25 cellular contexts compared by ENCODE assay signal in the genomic region with DNA sequence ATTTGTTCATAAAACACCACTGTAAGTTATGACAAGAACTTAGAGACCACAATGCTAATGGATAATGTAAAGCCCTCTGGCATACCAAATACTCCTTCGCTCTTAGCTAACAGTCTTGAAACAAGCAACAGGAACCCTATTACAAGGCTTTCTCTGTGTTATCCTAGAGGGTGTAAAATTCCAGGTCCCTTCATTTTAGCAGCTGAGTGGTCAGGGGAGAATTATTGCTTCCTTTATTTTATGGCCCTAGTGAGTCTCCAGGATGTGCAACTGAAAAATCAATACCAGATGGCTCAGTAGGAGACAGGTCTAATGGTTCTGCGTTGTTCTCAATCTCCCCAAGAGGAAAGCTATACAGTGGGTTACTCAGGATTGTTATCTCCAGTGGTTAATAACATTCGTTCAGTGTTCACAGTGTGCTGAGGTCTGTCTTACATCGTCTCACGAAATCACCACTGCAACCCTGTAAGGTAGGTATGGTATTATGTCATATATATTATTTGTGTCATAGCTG.
DNase-seq lines count a peak whose midpoint lies in the region; ATAC-seq, FAIRE-seq and TF ChIP-seq lines count a peak whose summit lies in the region.
"Had no signal": no experiment of that assay in that cellular context is flagged by ENCODE, and none has a peak within 500 bp of the region (broad histone marks: within the 10 kb centered on the region; RNA-seq: fewer than 3 reads in every experiment).

No MANE protein-coding gene starts in this region.

- DNase-seq in AG08395 (ENCODE audit: low spot score): peak; percentile 5
- DNase-seq in NOMO-1 treated with dmso at 0.1 percent for 144 hours (lab: John Stamatoyannopoulos, UW; ENCODE audit: unreplicated experiment): peak; percentile 19
- DNase-seq in keratinocyte (ENCODE audit: low read depth, low spot score): no peak
- DNase-seq in activated CD4-positive, alpha-beta T cell treated with anti-CD3 and anti-CD28 coated beads, Interleukin-2, amount 50 U/mL, for 48 hours: no peak
- no peak for DNase-seq in activated T-cell treated with anti-CD3 and anti-CD28 coated beads, Interleukin-2, amount 50 U/mL, for 72 hours
- no peak for DNase-seq in AML-193 (lab: John Stamatoyannopoulos, UW)
- DNase-seq: ACHN; activated CD4-positive, CD25-positive, alpha-beta regulatory T cell; body of pancreas; CD8-positive, alpha-beta memory T cell; foreskin keratinocyte; MV-4-11; NCI-H226; Right ventricle myocardium superior; stimulated activated naive CD8-positive, alpha-beta T cell treated with anti-CD3 and anti-CD28 coated beads, Interleukin-15, Interleukin-2, amounts not matched to agents 100 U/mL and 50 U/mL, for 24 hours; transverse colon had no signal

- no peaks in the 10 kb centered on the region for H3K27me3 ChIP-seq in keratinocyte (ENCODE audit: control insufficient read depth, extremely low read depth, insufficient read depth, low read length)
- H3K27me3 ChIP-seq: body of pancreas, foreskin keratinocyte, right atrium auricular region, transverse colon had no signal

- no peaks in the 10 kb centered on the region for H3K4me1 Mint-ChIP-seq in activated T-cell treated with anti-CD3 and anti-CD28 coated beads, Interleukin-2, amount 50 U/mL, for 72 hours (ENCODE audit: low read depth)
- H3K4me1 Mint-ChIP-seq: CD8-positive, alpha-beta memory T cell had no signal

- CTCF ChIA-PET in HEK293 (lab: Yijun Ruan, JAX): no interaction called here

- no peaks in the 10 kb centered on the region for H3K27me3 Mint-ChIP-seq in activated T-cell treated with anti-CD3 and anti-CD28 coated beads, Interleukin-2, amount 50 U/mL, for 72 hours (ENCODE audit: low read depth)

- no peak overlapping the region for H3K4me3 Mint-ChIP-seq in activated T-cell treated with anti-CD3 and anti-CD28 coated beads, Interleukin-2, amount 50 U/mL, for 72 hours
- H3K4me3 Mint-ChIP-seq: activated naive CD8-positive, alpha-beta T cell; activated T-helper 1 cell treated with anti-CD3 and anti-CD28 coated beads, Interleukin-12 subunit alpha, Interleukin-12 subunit beta, Interleukin-2, Interleukin-4 antibody, amounts not matched to agents 30 ng/mL and 10 ng/mL and 1 ng/mL, durations not matched to agents 14 hours and 24 hours and 36 hours; CD8-positive, alpha-beta memory T cell; T-helper 2 cell treated with Interferon-gamma antibody and Interleukin-4, amounts not matched to agents 5 μg/mL and 100 μg/mL, for 36 hours had no signal

- no peak overlapping the region for H3K9ac ChIP-seq in keratinocyte (ENCODE audit: control insufficient read depth, extremely low read depth, insufficient read depth, low read length)

- POLR2A ChIA-PET in HEK293 (lab: Yijun Ruan, JAX): no interaction called here

- TF ChIP-seq CTCF in HEK293 (tag by site-specific recombination; IDR thresholded peaks at IDR 0.05) (no peak), keratinocyte (optimal IDR thresholded peaks at IDR 0.05 in 1 of 3, IDR thresholded peaks at IDR 0.05 in 1 of 3, conservative IDR thresholded peaks at IDR 0.05 in 1 of 3; ENCODE audit: extremely low read depth in 1 of 3, insufficient read depth in 2 of 3, low read length in 3 of 3) (no peak)

- H3K9me1 ChIP-seq in keratinocyte (ENCODE audit: control insufficient read depth, extremely low read depth, insufficient read depth, low read length): no peaks in the 10 kb centered on the region

- H3K36me3 ChIP-seq in HEK293 (ENCODE audit: control insufficient read depth in 2 of 2, insufficient read depth in 1 of 2, low read length in 2 of 2) (no peaks in the 10 kb centered on the region), keratinocyte (ENCODE audit: control insufficient read depth in 2 of 2, extremely low read depth in 1 of 2, insufficient read depth in 2 of 2, low read length in 2 of 2) (no peaks in the 10 kb centered on the region)
- H3K36me3 ChIP-seq: right atrium auricular region, transverse colon had no signal

- no peaks in the 10 kb centered on the region for H3K36me3 Mint-ChIP-seq in activated T-cell treated with anti-CD3 and anti-CD28 coated beads, Interleukin-2, amount 50 U/mL, for 72 hours (ENCODE audit: insufficient read depth in 2 of 2)
- H3K36me3 Mint-ChIP-seq: activated naive CD8-positive, alpha-beta T cell; CD8-positive, alpha-beta memory T cell had no signal

- ATAC-seq in activated T-cell treated with anti-CD3 and anti-CD28 coated beads, Interleukin-2, amount 50 U/mL, for 72 hours (replicated peaks in 1 of 2): no peak
- ATAC-seq in HG03025 (IDR thresholded peaks at IDR 0.05; ENCODE audit: low FRiP score, unreplicated experiment): no peak
- ATAC-seq: body of pancreas; foreskin keratinocyte; stimulated activated naive CD8-positive, alpha-beta T cell treated with anti-CD3 and anti-CD28 coated beads, Interleukin-15, Interleukin-2, amounts not matched to agents 100 U/mL and 50 U/mL, for 24 hours had no signal

- H3K4me1 ChIP-seq in HEK293 (ENCODE audit: control insufficient read depth, insufficient read depth, low read length): peaks cover 10% of the 10 kb centered on the region; the same call in 1 of the 2 replicates
- H3K4me1 ChIP-seq in keratinocyte (ENCODE audit: control insufficient read depth, extremely low read depth, insufficient read depth, low read length): no peaks in the 10 kb centered on the region
- H3K4me1 ChIP-seq: body of pancreas, foreskin keratinocyte, right atrium auricular region, transverse colon had no signal

- H4K20me1 ChIP-seq in keratinocyte (ENCODE audit: control insufficient read depth, extremely low read depth, insufficient read depth, low read length): no peaks in the 10 kb centered on the region

- H3K4me2 ChIP-seq in keratinocyte (ENCODE audit: control insufficient read depth, extremely low read depth, insufficient read depth, low read depth, low read length): no peak overlapping the region

- peak; percentile 13 for FAIRE-seq in keratinocyte (lab: Jason Lieb, UNC)
- FAIRE-seq: colon, H54 had no signal

- H2AFZ ChIP-seq in keratinocyte (ENCODE audit: control insufficient read depth, low read length): no peak overlapping the region

- H3K27ac ChIP-seq in HEK293 (ENCODE audit: extremely low read depth, low read depth, low read length): no peak overlapping the region
- no peak overlapping the region for H3K27ac ChIP-seq in keratinocyte (ENCODE audit: control insufficient read depth, insufficient read depth, low read length)
- H3K27ac ChIP-seq: body of pancreas, foreskin keratinocyte, HL-60, right atrium auricular region, transverse colon had no signal

- no peaks in the 10 kb centered on the region for H3K79me2 ChIP-seq in keratinocyte (ENCODE audit: control insufficient read depth, insufficient read depth, low read length)

- no peak overlapping the region for H3K27ac Mint-ChIP-seq in activated T-cell treated with anti-CD3 and anti-CD28 coated beads, Interleukin-2, amount 50 U/mL, for 72 hours
- H3K27ac Mint-ChIP-seq: activated naive CD8-positive, alpha-beta T cell; activated T-helper 1 cell treated with anti-CD3 and anti-CD28 coated beads, Interleukin-12 subunit alpha, Interleukin-12 subunit beta, Interleukin-2, Interleukin-4 antibody, amounts not matched to agents 30 ng/mL and 10 ng/mL and 1 ng/mL, durations not matched to agents 14 hours and 24 hours and 36 hours; T-helper 2 cell treated with Interferon-gamma antibody and Interleukin-4, amounts not matched to agents 5 μg/mL and 100 μg/mL, for 36 hours had no signal

- dilution Hi-C loops in keratinocyte (cut with MboI; ENCODE audit: extremely low pct_ligation_motif_present, low sequenced_read_pairs): no loop called here

- H3K4me3 ChIP-seq in HEK293 (ENCODE audit: low read depth, low read length) (no peak overlapping the region), keratinocyte (ENCODE audit: control insufficient read depth in 2 of 3, extremely low read depth in 1 of 3, insufficient read depth in 2 of 3, low read depth in 1 of 3, low read length in 3 of 3) (no peak overlapping the region)
- H3K4me3 ChIP-seq: body of pancreas, right atrium auricular region, transverse colon had no signal

- no peaks in the 10 kb centered on the region for H3K9me3 ChIP-seq in HEK293 (ENCODE audit: control insufficient read depth, insufficient read depth, low read depth, low read length)
- no peaks in the 10 kb centered on the region for H3K9me3 ChIP-seq in keratinocyte (ENCODE audit: control insufficient read depth, low read depth, low read length)
- H3K9me3 ChIP-seq: body of pancreas, right atrium auricular region, transverse colon had no signal

- H3K9me3 Mint-ChIP-seq in activated T-cell treated with anti-CD3 and anti-CD28 coated beads, Interleukin-2, amount 50 U/mL, for 72 hours: peaks cover 0 to 1% of the 10 kb centered on the region in 2 donors
- H3K9me3 Mint-ChIP-seq: activated T-helper 1 cell treated with anti-CD3 and anti-CD28 coated beads, Interleukin-12 subunit alpha, Interleukin-12 subunit beta, Interleukin-2, Interleukin-4 antibody, amounts not matched to agents 30 ng/mL and 10 ng/mL and 1 ng/mL, durations not matched to agents 14 hours and 24 hours and 36 hours; CD8-positive, alpha-beta memory T cell; T-helper 2 cell treated with Interferon-gamma antibody and Interleukin-4, amounts not matched to agents 5 μg/mL and 100 μg/mL, for 36 hours had no signal

TF ChIP-seq in HEK293, 187 proteins besides CTCF, POLR2A, EP300 and RAD21 (continues in another document):
- no peak for TF ChIP-seq ZNF211 (tag by site-specific recombination; IDR thresholded peaks at IDR 0.05; ENCODE audit: low read depth)
- peak; percentile 70; the same call in 1 of the 2 replicates for TF ChIP-seq ZFP3 (tag by site-specific recombination; IDR thresholded peaks at IDR 0.05; ENCODE audit: low read depth)
- peak; percentile 50; the same call in 1 of the 2 replicates for TF ChIP-seq ZNF133 (tag by site-specific recombination; IDR thresholded peaks at IDR 0.05)
- peak; percentile 99 for TF ChIP-seq FEZF1 (tag by site-specific recombination; IDR thresholded peaks at IDR 0.05)
- TF ChIP-seq, protein P1, sequence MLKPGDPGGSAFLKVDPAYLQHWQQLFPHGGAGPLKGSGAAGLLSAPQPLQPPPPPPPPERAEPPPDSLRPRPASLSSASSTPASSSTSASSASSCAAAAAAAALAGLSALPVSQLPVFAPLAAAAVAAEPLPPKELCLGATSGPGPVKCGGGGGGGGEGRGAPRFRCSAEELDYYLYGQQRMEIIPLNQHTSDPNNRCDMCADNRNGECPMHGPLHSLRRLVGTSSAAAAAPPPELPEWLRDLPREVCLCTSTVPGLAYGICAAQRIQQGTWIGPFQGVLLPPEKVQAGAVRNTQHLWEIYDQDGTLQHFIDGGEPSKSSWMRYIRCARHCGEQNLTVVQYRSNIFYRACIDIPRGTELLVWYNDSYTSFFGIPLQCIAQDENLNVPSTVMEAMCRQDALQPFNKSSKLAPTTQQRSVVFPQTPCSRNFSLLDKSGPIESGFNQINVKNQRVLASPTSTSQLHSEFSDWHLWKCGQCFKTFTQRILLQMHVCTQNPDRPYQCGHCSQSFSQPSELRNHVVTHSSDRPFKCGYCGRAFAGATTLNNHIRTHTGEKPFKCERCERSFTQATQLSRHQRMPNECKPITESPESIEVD (tag by site-specific recombination; IDR thresholded peaks at IDR 0.05): peak; percentile 90
- TF ChIP-seq ZSCAN30 (tag by site-specific recombination; IDR thresholded peaks at IDR 0.05): peak; percentile 89; the same call in 1 of the 2 replicates
- peak; percentile 89 for TF ChIP-seq GLIS1 (tag by site-specific recombination; IDR thresholded peaks at IDR 0.05)
- peak; percentile 82 for TF ChIP-seq SCRT1 (tag by site-specific recombination; IDR thresholded peaks at IDR 0.05; ENCODE audit: borderline replicate concordance)

Comparison
In these comparisons a context has a peak if more than half of its experiments do, and no peak if none do; other contexts are left out.
1. DNase-seq: peak in AG08395 (single experiment) and NOMO-1 treated with dmso at 0.1 percent for 144 hours (single experiment); none in keratinocyte (single experiment), activated CD4-positive, alpha-beta T cell treated with anti-CD3 and anti-CD28 coated beads, Interleukin-2, amount 50 U/mL, for 48 hours (0 of 2), activated T-cell treated with anti-CD3 and anti-CD28 coated beads, Interleukin-2, amount 50 U/mL, for 72 hours (0 of 2) and AML-193 (0 of 2).